In genomic region chrX:155262970-155263754, GRCh38 we compare ENCODE assay signal across 9 cellular contexts. TPM values are rescaled to one million over a fixed set of nuclear protein-coding genes. Genes with fewer than 3 reads are reported as not detected.
DNase-seq lines count a peak whose midpoint lies in the region; ATAC-seq and TF ChIP-seq lines count a peak whose summit lies in the region.
"Had no signal": no experiment of that assay in that cellular context is flagged by ENCODE, and none has a peak within 500 bp of the region (broad histone marks: within the 10 kb centered on the region; RNA-seq: fewer than 3 reads in every experiment).

No MANE protein-coding gene starts in this region.

- peaks cover 28% of the 10 kb centered on the region for H3K4me1 Mint-ChIP-seq in activated naive CD8-positive, alpha-beta T cell (ENCODE audit: low read depth)
- H3K4me1 Mint-ChIP-seq in nephron progenitor cell, result peaks cover 4% of the 10 kb centered on the region

- peak overlapping the region; percentile 81 for H3K4me3 Mint-ChIP-seq in activated naive CD8-positive, alpha-beta T cell
- peak overlapping the region; percentile 88 for H3K4me3 Mint-ChIP-seq in nephron progenitor cell

- DNase-seq in nephron progenitor cell (no peak), amygdala (lab: John Stamatoyannopoulos, UW) (no peak), NCI-H2171 (lab: John Stamatoyannopoulos, UW) (no peak), LoVo (ENCODE audit: low spot score) (no peak), ureter (ENCODE audit: low spot score) (no peak)
- DNase-seq: NCI-H1417 treated with DMSO at 0.1 percent for 48 hours had no signal

- no peak for TF ChIP-seq CTCF in nephron progenitor cell (IDR thresholded peaks at IDR 0.05)

- H3K36me3 Mint-ChIP-seq in activated naive CD8-positive, alpha-beta T cell, result peaks cover 4% of the 10 kb centered on the region
- peaks cover 3% of the 10 kb centered on the region for H3K36me3 Mint-ChIP-seq in nephron progenitor cell (ENCODE audit: low read depth)

- peak overlapping the region; percentile 90 for H3K27ac Mint-ChIP-seq in activated naive CD8-positive, alpha-beta T cell
- no peak overlapping the region for H3K27ac Mint-ChIP-seq in nephron progenitor cell

- H3K9me3 Mint-ChIP-seq in activated naive CD8-positive, alpha-beta T cell (ENCODE audit: low read depth), result no peaks in the 10 kb centered on the region
- H3K9me3 Mint-ChIP-seq in nephron progenitor cell, result peaks cover 32% of the 10 kb centered on the region

- H3K27me3 Mint-ChIP-seq in activated naive CD8-positive, alpha-beta T cell, result no peaks in the 10 kb centered on the region
- peaks cover 4% of the 10 kb centered on the region for H3K27me3 Mint-ChIP-seq in nephron progenitor cell (ENCODE audit: low read depth, poor library complexity)

- ATAC-seq in GM18511 (IDR thresholded peaks at IDR 0.05; ENCODE audit: unreplicated experiment) (peak; percentile 30), HG03432 (IDR thresholded peaks at IDR 0.05; ENCODE audit: unreplicated experiment) (peak; percentile 46)

RNA-seq across cellular contexts. Expression of gene RAB39B, which starts 1.1 kb away (rescaled TPM):
- 0.86 TPM for total RNA-seq in ureter

RNA-seq across cellular contexts. Expression of gene VBP1, which starts 46.9 kb away (rescaled TPM):
- 40.5 TPM for total RNA-seq in ureter
